ENCODE assay signal across 1 cellular context in the genomic region with DNA sequence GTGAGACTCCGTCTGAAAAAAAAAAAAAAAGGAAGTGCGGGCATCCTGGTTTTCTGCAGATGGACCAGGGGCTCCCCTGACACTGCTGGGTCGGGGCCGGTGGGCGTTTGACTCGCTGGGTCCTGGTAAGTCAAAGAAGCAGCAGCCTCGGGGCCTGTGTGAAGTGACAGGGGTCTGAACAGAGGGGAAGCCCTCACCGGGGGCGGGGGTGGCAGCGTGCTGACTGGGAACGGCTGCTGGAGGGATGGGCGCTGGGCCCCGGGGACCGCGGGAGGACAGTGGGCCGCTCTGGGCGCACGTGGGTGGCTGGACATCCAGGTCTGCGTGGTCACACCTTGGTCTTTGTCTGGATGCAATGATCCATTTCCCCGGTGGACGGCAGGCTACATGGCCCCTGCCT.
A peak's percentile ranks its signal among the peaks of the same experiment; 100 is the strongest.
TF ChIP-seq lines count a peak whose summit lies in the region.

No MANE protein-coding gene starts in this region.

TF ChIP-seq in K562, 482 proteins besides CTCF, POLR2A, EP300 and RAD21:
- TF ChIP-seq SPI1 (IDR thresholded peaks at IDR 0.05; ENCODE audit: borderline replicate concordance, low read depth, low read length) (0 out of 2 replicates have a peak, but pooled peaks have one; percentile 21), HEY1 (CRISPR knock-in tag; IDR thresholded peaks at IDR 0.05; ENCODE audit: borderline replicate concordance) (no peak)
